In the genomic region with DNA sequence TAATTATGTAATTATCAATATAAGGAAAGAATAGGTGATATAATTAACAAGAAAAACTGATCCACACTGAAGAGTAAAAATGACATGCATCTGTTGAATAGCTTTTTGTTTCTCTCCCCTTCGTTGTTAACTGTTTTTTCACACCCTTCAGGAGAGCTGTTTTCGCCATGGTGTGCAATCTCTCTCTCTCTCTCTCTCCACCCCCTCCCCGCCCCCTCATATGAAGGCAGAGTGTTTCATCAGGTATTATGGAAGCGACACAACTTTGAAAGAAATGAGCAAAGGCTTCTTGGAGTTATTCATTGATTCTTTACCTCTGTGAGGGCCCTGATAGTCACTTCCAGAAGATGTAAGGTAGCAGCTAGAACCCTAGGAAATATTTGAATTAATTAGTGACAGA, we compare ENCODE assay signal across 18 cellular contexts.
DNase-seq lines count a peak whose midpoint lies in the region; TF ChIP-seq lines count a peak whose summit lies in the region.
"Had no signal": no experiment of that assay in that cellular context is flagged by ENCODE, and none has a peak within 500 bp of the region (broad histone marks: within the 10 kb centered on the region; RNA-seq: fewer than 3 reads in every experiment).

No MANE protein-coding gene starts in this region.

- no peak overlapping the region for H3K27ac ChIP-seq in HEK293 (ENCODE audit: extremely low read depth, low read depth, low read length)
- no peak overlapping the region for H3K27ac ChIP-seq in coronary artery

- H3K4me1 ChIP-seq in HEK293 (ENCODE audit: control insufficient read depth, insufficient read depth, low read length) = peaks cover 31% of the 10 kb centered on the region

- POLR2A ChIA-PET in HEK293 (lab: Yijun Ruan, JAX) = no interaction called here

- TF ChIP-seq CTCF in HEK293 (tag by site-specific recombination; IDR thresholded peaks at IDR 0.05) (no peak), brain (conservative IDR thresholded peaks at IDR 0.05) (no peak), coronary artery (IDR thresholded peaks at IDR 0.05) (no peak)

- peak overlapping the region in 3 of 5 experiments; percentile 10 to 53 (median 52) for H3K27ac Mint-ChIP-seq in brain
- H3K27ac Mint-ChIP-seq: T-helper 17 cell had no signal

- H3K4me3 ChIP-seq in HEK293 (ENCODE audit: low read depth, low read length) (no peak overlapping the region), coronary artery (no peak overlapping the region)
- H3K4me3 ChIP-seq: MG63 had no signal

- no peaks in the 10 kb centered on the region for H3K36me3 Mint-ChIP-seq in brain

- H3K9me3 Mint-ChIP-seq in brain = peaks cover 0 to 10% (median 8%) of the 10 kb centered on the region in 5 experiments

- CTCF ChIA-PET in HEK293 (lab: Yijun Ruan, JAX) = no interaction called here

- DNase-seq in NCI-H1092 treated with DMSO at 0.1 percent for 48 hours (lab: John Stamatoyannopoulos, UW) (peak; percentile 16), NCI-H1092 (lab: John Stamatoyannopoulos, UW) (no peak), NCI-H524 treated with DMSO at 0.1 percent for 48 hours (lab: John Stamatoyannopoulos, UW) (peak; percentile 98), kidney glomerular epithelial cell (lab: John Stamatoyannopoulos, UW) (no peak), coronary artery (ENCODE audit: low spot score) (no peak), AG20443 (ENCODE audit: low spot score) (no peak)
- DNase-seq: 8988T; CD8-positive, alpha-beta memory T cell; DMS153; HCEC 1CT; Karpas-422; MG63; NCI-H1436; NK-92 treated with Interleukin-12 subunit alpha and Interleukin-12 subunit beta, amount 100 ng/mL, for 24 hours; SIG-M5; T-helper 17 cell had no signal

- H3K36me3 ChIP-seq in HEK293 (ENCODE audit: control insufficient read depth in 2 of 2, insufficient read depth in 1 of 2, low read length in 2 of 2) = no peaks in the 10 kb centered on the region
- H3K36me3 ChIP-seq: MG63 had no signal

- peak overlapping the region in 1 of 5 experiments; percentile 49 for H3K4me3 Mint-ChIP-seq in brain
- H3K4me3 Mint-ChIP-seq: CD8-positive, alpha-beta memory T cell; T-helper 17 cell had no signal

- peaks cover 4% of the 10 kb centered on the region for H3K27me3 Mint-ChIP-seq in brain

- peaks cover 83% of the 10 kb centered on the region for H3K4me1 Mint-ChIP-seq in brain
- H3K4me1 Mint-ChIP-seq: T-helper 17 cell had no signal

- H3K9me3 ChIP-seq in HEK293 (ENCODE audit: control insufficient read depth, insufficient read depth, low read depth, low read length) = no peaks in the 10 kb centered on the region
- H3K9me3 ChIP-seq: MG63 had no signal

TF ChIP-seq in HEK293, 187 proteins besides CTCF, POLR2A, EP300 and RAD21 (continues in another document):
- TF ChIP-seq ZBTB48 (tag by site-specific recombination; IDR thresholded peaks at IDR 0.05) (no peak), ZFHX2 (tag by site-specific recombination; conservative IDR thresholded peaks at IDR 0.05) (peak; percentile 80), EGR2 (tag by site-specific recombination; IDR thresholded peaks at IDR 0.05; ENCODE audit: low read depth) (peak; percentile 75), ZNF596 (tag by site-specific recombination; IDR thresholded peaks at IDR 0.05) (no peak), ZNF747 (tag by site-specific recombination; IDR thresholded peaks at IDR 0.05) (no peak), ZNF155 (tag by site-specific recombination; IDR thresholded peaks at IDR 0.05) (no peak), ZNF558 (tag by site-specific recombination; IDR thresholded peaks at IDR 0.05) (no peak), ZNF623 (tag by site-specific recombination; IDR thresholded peaks at IDR 0.05) (no peak), ZNF629 (tag by site-specific recombination; IDR thresholded peaks at IDR 0.05) (no peak), SP2 (tag by site-specific recombination; IDR thresholded peaks at IDR 0.05) (no peak), ZNF473 (tag by site-specific recombination; IDR thresholded peaks at IDR 0.05) (no peak), ZNF510 (tag by site-specific recombination; IDR thresholded peaks at IDR 0.05; ENCODE audit: insufficient replicate concordance) (no peak), ZNF274 (IDR thresholded peaks at IDR 0.05; ENCODE audit: low read length) (no peak), ZNF274 (tag by site-specific recombination; IDR thresholded peaks at IDR 0.05; ENCODE audit: borderline replicate concordance) (no peak), WT1 (tag by site-specific recombination; IDR thresholded peaks at IDR 0.05) (no peak), ZNF514 (tag by site-specific recombination; IDR thresholded peaks at IDR 0.05) (no peak), ZNF660 (tag by site-specific recombination; IDR thresholded peaks at IDR 0.05) (no peak), ZNF707 (tag by site-specific recombination; IDR thresholded peaks at IDR 0.05) (no peak)
- TF ChIP-seq, protein P1, sequence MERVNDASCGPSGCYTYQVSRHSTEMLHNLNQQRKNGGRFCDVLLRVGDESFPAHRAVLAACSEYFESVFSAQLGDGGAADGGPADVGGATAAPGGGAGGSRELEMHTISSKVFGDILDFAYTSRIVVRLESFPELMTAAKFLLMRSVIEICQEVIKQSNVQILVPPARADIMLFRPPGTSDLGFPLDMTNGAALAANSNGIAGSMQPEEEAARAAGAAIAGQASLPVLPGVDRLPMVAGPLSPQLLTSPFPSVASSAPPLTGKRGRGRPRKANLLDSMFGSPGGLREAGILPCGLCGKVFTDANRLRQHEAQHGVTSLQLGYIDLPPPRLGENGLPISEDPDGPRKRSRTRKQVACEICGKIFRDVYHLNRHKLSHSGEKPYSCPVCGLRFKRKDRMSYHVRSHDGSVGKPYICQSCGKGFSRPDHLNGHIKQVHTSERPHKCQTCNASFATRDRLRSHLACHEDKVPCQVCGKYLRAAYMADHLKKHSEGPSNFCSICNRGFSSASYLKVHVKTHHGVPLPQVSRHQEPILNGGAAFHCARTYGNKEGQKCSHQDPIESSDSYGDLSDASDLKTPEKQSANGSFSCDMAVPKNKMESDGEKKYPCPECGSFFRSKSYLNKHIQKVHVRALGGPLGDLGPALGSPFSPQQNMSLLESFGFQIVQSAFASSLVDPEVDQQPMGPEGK (tag by site-specific recombination; IDR thresholded peaks at IDR 0.05) = no peak
- TF ChIP-seq, protein P2, sequence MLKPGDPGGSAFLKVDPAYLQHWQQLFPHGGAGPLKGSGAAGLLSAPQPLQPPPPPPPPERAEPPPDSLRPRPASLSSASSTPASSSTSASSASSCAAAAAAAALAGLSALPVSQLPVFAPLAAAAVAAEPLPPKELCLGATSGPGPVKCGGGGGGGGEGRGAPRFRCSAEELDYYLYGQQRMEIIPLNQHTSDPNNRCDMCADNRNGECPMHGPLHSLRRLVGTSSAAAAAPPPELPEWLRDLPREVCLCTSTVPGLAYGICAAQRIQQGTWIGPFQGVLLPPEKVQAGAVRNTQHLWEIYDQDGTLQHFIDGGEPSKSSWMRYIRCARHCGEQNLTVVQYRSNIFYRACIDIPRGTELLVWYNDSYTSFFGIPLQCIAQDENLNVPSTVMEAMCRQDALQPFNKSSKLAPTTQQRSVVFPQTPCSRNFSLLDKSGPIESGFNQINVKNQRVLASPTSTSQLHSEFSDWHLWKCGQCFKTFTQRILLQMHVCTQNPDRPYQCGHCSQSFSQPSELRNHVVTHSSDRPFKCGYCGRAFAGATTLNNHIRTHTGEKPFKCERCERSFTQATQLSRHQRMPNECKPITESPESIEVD (tag by site-specific recombination; IDR thresholded peaks at IDR 0.05) = peak; percentile 22; the same call in 1 of the 2 replicates
- TF ChIP-seq, protein P3, sequence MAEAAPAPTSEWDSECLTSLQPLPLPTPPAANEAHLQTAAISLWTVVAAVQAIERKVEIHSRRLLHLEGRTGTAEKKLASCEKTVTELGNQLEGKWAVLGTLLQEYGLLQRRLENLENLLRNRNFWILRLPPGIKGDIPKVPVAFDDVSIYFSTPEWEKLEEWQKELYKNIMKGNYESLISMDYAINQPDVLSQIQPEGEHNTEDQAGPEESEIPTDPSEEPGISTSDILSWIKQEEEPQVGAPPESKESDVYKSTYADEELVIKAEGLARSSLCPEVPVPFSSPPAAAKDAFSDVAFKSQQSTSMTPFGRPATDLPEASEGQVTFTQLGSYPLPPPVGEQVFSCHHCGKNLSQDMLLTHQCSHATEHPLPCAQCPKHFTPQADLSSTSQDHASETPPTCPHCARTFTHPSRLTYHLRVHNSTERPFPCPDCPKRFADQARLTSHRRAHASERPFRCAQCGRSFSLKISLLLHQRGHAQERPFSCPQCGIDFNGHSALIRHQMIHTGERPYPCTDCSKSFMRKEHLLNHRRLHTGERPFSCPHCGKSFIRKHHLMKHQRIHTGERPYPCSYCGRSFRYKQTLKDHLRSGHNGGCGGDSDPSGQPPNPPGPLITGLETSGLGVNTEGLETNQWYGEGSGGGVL (tag by site-specific recombination; IDR thresholded peaks at IDR 0.05) = peak; percentile 38; the same call in 1 of the 2 replicates
- TF ChIP-seq, protein P4, sequence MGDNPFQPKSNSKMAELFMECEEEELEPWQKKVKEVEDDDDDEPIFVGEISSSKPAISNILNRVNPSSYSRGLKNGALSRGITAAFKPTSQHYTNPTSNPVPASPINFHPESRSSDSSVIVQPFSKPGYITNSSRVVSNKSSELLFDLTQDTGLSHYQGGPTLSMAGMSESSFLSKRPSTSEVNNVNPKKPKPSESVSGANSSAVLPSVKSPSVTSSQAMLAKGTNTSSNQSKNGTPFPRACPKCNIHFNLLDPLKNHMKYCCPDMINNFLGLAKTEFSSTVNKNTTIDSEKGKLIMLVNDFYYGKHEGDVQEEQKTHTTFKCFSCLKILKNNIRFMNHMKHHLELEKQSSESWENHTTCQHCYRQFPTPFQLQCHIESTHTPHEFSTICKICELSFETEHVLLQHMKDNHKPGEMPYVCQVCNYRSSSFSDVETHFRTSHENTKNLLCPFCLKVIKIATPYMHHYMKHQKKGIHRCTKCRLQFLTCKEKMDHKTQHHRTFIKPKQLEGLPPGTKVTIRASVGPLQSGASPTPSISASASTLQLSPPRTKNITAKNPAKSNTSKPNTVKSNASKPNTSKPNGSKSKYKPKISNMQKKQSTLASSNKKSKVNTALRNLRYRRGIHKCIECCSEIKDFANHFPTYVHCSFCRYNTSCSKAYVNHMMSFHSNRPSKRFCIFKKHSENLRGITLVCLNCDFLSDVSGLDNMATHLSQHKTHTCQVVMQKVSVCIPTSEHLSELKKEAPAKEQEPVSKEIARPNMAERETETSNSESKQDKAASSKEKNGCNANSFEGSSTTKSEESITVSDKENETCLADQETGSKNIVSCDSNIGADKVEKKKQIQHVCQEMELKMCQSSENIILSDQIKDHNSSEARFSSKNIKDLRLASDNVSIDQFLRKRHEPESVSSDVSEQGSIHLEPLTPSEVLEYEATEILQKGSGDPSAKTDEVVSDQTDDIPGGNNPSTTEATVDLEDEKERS (tag by site-specific recombination; IDR thresholded peaks at IDR 0.05) = no peak

Comparison
In these comparisons a context has a peak if more than half of its experiments do, and no peak if none do; other contexts are left out.
1. DNase-seq: peak in NCI-H1092 treated with DMSO at 0.1 percent for 48 hours (single experiment) and NCI-H524 treated with DMSO at 0.1 percent for 48 hours (single experiment); none in NCI-H1092 (single experiment), kidney glomerular epithelial cell (single experiment), coronary artery (single experiment) and AG20443 (single experiment).